In genomic region chr11:128860571-128861361, GRCh38 we compare ENCODE assay signal across 11 cellular contexts. TPM values are rescaled to one million over a fixed set of nuclear protein-coding genes. Genes with fewer than 3 reads are reported as not detected.
DNase-seq lines count a peak whose midpoint lies in the region; TF ChIP-seq lines count a peak whose summit lies in the region.
"Had no signal": no experiment of that assay in that cellular context is flagged by ENCODE, and none has a peak within 500 bp of the region (broad histone marks: within the 10 kb centered on the region; RNA-seq: fewer than 3 reads in every experiment).

No MANE protein-coding gene starts in this region.

- WGBS in prostate gland, result 90% methylated on average over 16 of the region's 16 CpGs

- intact Hi-C loops in prostate gland (cut with DNase I), result no loop called here

- TF ChIP-seq POLR2A in prostate gland (IDR thresholded peaks at IDR 0.05), result no peak

- no peaks in the 10 kb centered on the region for H3K36me3 ChIP-seq in SK-N-MC (ENCODE audit: insufficient read depth, low read length)
- H3K36me3 ChIP-seq in prostate gland, result no peaks in the 10 kb centered on the region
- H3K36me3 ChIP-seq: transverse colon had no signal

- no peaks in the 10 kb centered on the region for H3K9me3 ChIP-seq in SK-N-MC (ENCODE audit: low read depth, low read length)
- H3K9me3 ChIP-seq in prostate gland, result no peaks in the 10 kb centered on the region
- H3K9me3 ChIP-seq: A549, transverse colon had no signal

- H3K4me1 ChIP-seq in prostate gland (replicated peaks), result no peaks in the 10 kb centered on the region
- H3K4me1 ChIP-seq: A549 had no signal

- H3K27ac ChIP-seq in SK-N-MC (no peak overlapping the region), prostate gland (no peak overlapping the region)
- H3K27ac ChIP-seq: A549, transverse colon had no signal

- no peak overlapping the region for H3K9ac ChIP-seq in SK-N-MC (ENCODE audit: insufficient read length)

- DNase-seq in A172 (ENCODE audit: low spot score) (peak; percentile 17), GM03348 (ENCODE audit: low spot score) (peak; percentile 61), SK-N-MC (ENCODE audit: low read depth, low spot score) (no peak), foreskin fibroblast (peak; percentile 72 to 86), prostate gland (ENCODE audit: low spot score) (no peak), amygdala (lab: John Stamatoyannopoulos, UW) (no peak), NCI-H774 (lab: John Stamatoyannopoulos, UW) (no peak), NCI-H1092 treated with DMSO at 0.1 percent for 48 hours (lab: John Stamatoyannopoulos, UW) (no peak)
- DNase-seq: NCI-H2107 had no signal

- no peaks in the 10 kb centered on the region for H3K27me3 ChIP-seq in prostate gland (replicated peaks; ENCODE audit: insufficient read depth)
- H3K27me3 ChIP-seq: transverse colon had no signal

- H3K4me3 ChIP-seq in SK-N-MC, result peak overlapping the region; percentile 42
- H3K4me3 ChIP-seq in foreskin fibroblast (ENCODE audit: low read depth in 1 of 2, low read length in 2 of 2), result no peak overlapping the region
- no peak overlapping the region for H3K4me3 ChIP-seq in prostate gland
- H3K4me3 ChIP-seq: A549, transverse colon had no signal

- TF ChIP-seq CTCF in foreskin fibroblast (IDR thresholded peaks at IDR 0.05; ENCODE audit: low read depth, low read length) (no peak), prostate gland (IDR thresholded peaks at IDR 0.05) (no peak)

RNA-seq across cellular contexts. Expression of gene KCNJ1, which starts 6.3 kb away (rescaled TPM):
- total RNA-seq in A172 (2014; rRNA removed; shearing (Covaris generic)), result not detected in 2 replicates
- not detected for total RNA-seq in prostate gland
- total RNA-seq: transverse colon had no signal

RNA-seq across cellular contexts. Expression of gene KCNJ5, which starts 30.4 kb away (rescaled TPM):
- 0.21 and 0.46 TPM in 2 replicates for total RNA-seq in A172 (2014; rRNA removed; shearing (Covaris generic))
- 1 to 10 TPM; 3.9 to 4.7 TPM for total RNA-seq in prostate gland

Comparison
In these comparisons a context has a peak if more than half of its experiments do, and no peak if none do; other contexts are left out.
1. DNase-seq: peak in A172 (single experiment), GM03348 (single experiment) and foreskin fibroblast (2 of 2); none in SK-N-MC (single experiment), prostate gland (single experiment), amygdala (0 of 56), NCI-H774 (single experiment) and NCI-H1092 treated with DMSO at 0.1 percent for 48 hours (single experiment).